Comparison of ENCODE assay signal across 31 cellular contexts in the genomic region with DNA sequence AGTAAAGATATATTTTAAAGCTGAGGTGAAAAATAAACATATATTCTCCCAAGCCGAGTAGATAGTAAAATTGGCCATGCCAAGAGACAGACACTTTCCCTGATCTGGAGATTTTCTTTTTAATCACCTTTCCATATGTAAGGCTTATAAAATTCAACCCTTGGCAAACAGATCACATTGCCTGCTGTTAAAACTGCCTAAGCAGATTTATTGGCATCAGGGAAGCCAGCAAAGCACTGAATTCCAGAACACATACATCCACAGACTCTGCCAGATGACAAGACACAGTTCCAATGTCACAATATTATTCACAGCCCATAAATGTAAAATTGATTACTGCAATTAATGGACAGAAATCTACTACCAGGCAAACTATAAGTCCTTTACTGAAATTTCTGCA.
"Had no signal": no experiment of that assay in that cellular context is flagged by ENCODE, and none has a peak within 500 bp of the region (broad histone marks: within the 10 kb centered on the region; RNA-seq: fewer than 3 reads in every experiment).

No MANE protein-coding gene starts in this region.

- H3K27ac ChIP-seq: esophagus muscularis mucosa, heart right ventricle, left lung, neutrophil, prostate gland, sigmoid colon, stomach, thyroid gland, upper lobe of right lung had no signal

- H3K4me3 ChIP-seq: esophagus muscularis mucosa, heart right ventricle, left lung, lung, mucosa of descending colon, prostate gland, sigmoid colon, stomach, thyroid gland, upper lobe of right lung had no signal

- H3K4me1 ChIP-seq: esophagus muscularis mucosa, heart right ventricle, left lung, prostate gland, stomach, thyroid gland, upper lobe of right lung had no signal

- H3K9me3 ChIP-seq: neutrophil, prostate gland, thyroid gland had no signal

- H3K4me1 Mint-ChIP-seq: central memory CD8-positive, alpha-beta T cell; stimulated activated naive B cell treated with anti-CD40 and anti-IgM and Interleukin-4, amounts not matched to agents 10 μg/mL and 1 μg/mL and 100 μg/mL, for 72 hours had no signal

- DNase-seq: activated CD4-positive, alpha-beta T cell treated with anti-CD3 and anti-CD28 coated beads for 4 hours; activated CD4-positive, alpha-beta T cell treated with anti-CD3 and anti-CD28 coated beads, Interleukin-2, amount 50 U/mL, for 4 hours; activated CD8-positive, alpha-beta memory T cell treated with anti-CD3 and anti-CD28 coated beads for 24 hours; activated effector memory CD4-positive, alpha-beta T cell treated with Interleukin-2 at 50 U/mL for 16 hours; activated naive CD4-positive, alpha-beta T cell treated with Interleukin-2 at 50 U/mL for 16 hours; anterior cingulate cortex; dermis blood vessel endothelial cell; effector CD4-positive, alpha-beta T cell; foreskin melanocyte; heart right ventricle; kidney glomerular epithelial cell; left lung; mesendoderm; mucosa of descending colon; nephron progenitor cell; retina; sigmoid colon; small intestine; stimulated activated CD4-positive, alpha-beta T cell treated with anti-CD3 and anti-CD28 coated beads, Interleukin-2, amount 100 ng/mL, for 24 hours; stimulated activated naive B cell treated with anti-CD40 and anti-IgM and Interleukin-4, amounts not matched to agents 10 μg/mL and 1 μg/mL and 100 μg/mL, for 72 hours; stomach; thyroid gland; upper lobe of right lung had no signal

- H3K4me3 Mint-ChIP-seq: activated naive CD8-positive, alpha-beta T cell; central memory CD8-positive, alpha-beta T cell; nephron progenitor cell; stimulated activated naive B cell treated with anti-CD40 and anti-IgM and Interleukin-4, amounts not matched to agents 10 μg/mL and 1 μg/mL and 100 μg/mL, for 72 hours had no signal

- FAIRE-seq: bronchial epithelial cell, colon, small intestine had no signal

- H3K27me3 ChIP-seq: esophagus muscularis mucosa, heart right ventricle, left lung, neutrophil, sigmoid colon, stomach, thyroid gland, upper lobe of right lung had no signal

- H3K27ac Mint-ChIP-seq: activated naive CD8-positive, alpha-beta T cell; nephron progenitor cell; stimulated activated naive B cell treated with anti-CD40 and anti-IgM and Interleukin-4, amounts not matched to agents 10 μg/mL and 1 μg/mL and 100 μg/mL, for 72 hours had no signal

- H3K36me3 ChIP-seq: neutrophil, prostate gland, sigmoid colon, thyroid gland, upper lobe of right lung had no signal

- H3K27me3 Mint-ChIP-seq: activated naive CD8-positive, alpha-beta T cell; central memory CD8-positive, alpha-beta T cell; stimulated activated naive B cell treated with anti-CD40 and anti-IgM and Interleukin-4, amounts not matched to agents 10 μg/mL and 1 μg/mL and 100 μg/mL, for 72 hours had no signal

- ATAC-seq: heart right ventricle; left lung; mucosa of descending colon; stimulated activated naive B cell treated with anti-CD40 and anti-IgM and Interleukin-4, amounts not matched to agents 10 μg/mL and 1 μg/mL and 100 μg/mL, for 72 hours; upper lobe of right lung had no signal
